ENCODE assay signal across 8 cellular contexts in genomic region chr17:29115906-29116651, GRCh38.
DNase-seq lines count a peak whose midpoint lies in the region; ATAC-seq and TF ChIP-seq lines count a peak whose summit lies in the region.

No MANE protein-coding gene starts in this region.

- no peak overlapping the region for H2AFZ ChIP-seq in smooth muscle cell (ENCODE audit: low read depth)

- peak; percentile 89 for DNase-seq in A172 (ENCODE audit: low spot score)
- DNase-seq in NCI-H2171 treated with DMSO at 0.1 percent for 48 hours (lab: John Stamatoyannopoulos, UW): peak; percentile 90
- DNase-seq in activated CD4-positive, alpha-beta T cell treated with anti-CD3 and anti-CD28 coated beads, Interleukin-2, amount 50 U/mL, for 1 hour: peak; percentile 27
- peak; percentile 61 for DNase-seq in fibroblast of mammary gland (ENCODE audit: low read depth)
- no peak for DNase-seq in smooth muscle cell (lab: John Stamatoyannopoulos, UW; ENCODE audit: unreplicated experiment)
- no peak for DNase-seq in heart left ventricle

- intact Hi-C loops in heart left ventricle (cut with DNase I): loop anchor here in 5 of 10 donors (2.0 to 5.0 kb wide), 2 partner anchors 151 to 389 kb away; partner anchors contain the start of genes NEK8 (in 1 of the 5) and TLCD1 (in 1 of the 5)

- no peak overlapping the region for H3K9ac ChIP-seq in smooth muscle cell (ENCODE audit: low read depth)

- H3K4me3 ChIP-seq in fibroblast of mammary gland (ENCODE audit: control insufficient read depth, low read depth, low read length) (no peak overlapping the region), smooth muscle cell (no peak overlapping the region), heart left ventricle (no peak overlapping the region)

- H3K27me3 ChIP-seq in smooth muscle cell (ENCODE audit: low read depth) (no peaks in the 10 kb centered on the region), heart left ventricle (no peaks in the 10 kb centered on the region)

- WGBS in smooth muscle cell (ENCODE audit: low lambda C conversion rate): 63% methylated on average over 15 of the region's 15 CpGs
- 67 to 71% (median 69%) methylated on average over 12 to 15 of the region's 15 CpGs for WGBS in heart left ventricle, 4 donors

- TF ChIP-seq CTCF in GM12873 (IDR thresholded peaks at IDR 0.05; ENCODE audit: insufficient read depth, low read depth, low read length, missing control alignments) (peak; percentile 68), fibroblast of mammary gland (conservative IDR thresholded peaks at IDR 0.05; ENCODE audit: control insufficient read depth, insufficient read depth, low read depth, low read length) (peak; percentile 59), smooth muscle cell (IDR thresholded peaks at IDR 0.05; ENCODE audit: borderline replicate concordance, insufficient read depth, poor library complexity, severe bottlenecking) (peak; percentile 37), heart left ventricle (IDR thresholded peaks at IDR 0.05) (peak in 4 of 12 donors; percentile 20 to 27 (median 24))

- no peaks in the 10 kb centered on the region for H3K4me1 ChIP-seq in smooth muscle cell (ENCODE audit: low read depth)
- peaks cover 15 to 49% (median 29%) of the 10 kb centered on the region in 12 donors for H3K4me1 ChIP-seq in heart left ventricle

- no peaks in the 10 kb centered on the region for H3K79me2 ChIP-seq in smooth muscle cell (ENCODE audit: low read depth)

- H3K36me3 ChIP-seq in smooth muscle cell (ENCODE audit: low read depth) (no peaks in the 10 kb centered on the region), heart left ventricle (peaks cover 0 to 90% (median 73%) of the 10 kb centered on the region in 9 donors)

- H3K4me2 ChIP-seq in smooth muscle cell: no peak overlapping the region

- H3K27ac ChIP-seq in smooth muscle cell (ENCODE audit: low read depth) (no peak overlapping the region), heart left ventricle (no peak overlapping the region)

- no peaks in the 10 kb centered on the region for H3F3A ChIP-seq in smooth muscle cell (ENCODE audit: low read depth)

- H3K9me3 ChIP-seq in smooth muscle cell (replicated peaks; ENCODE audit: low read depth): no peaks in the 10 kb centered on the region
- no peaks in the 10 kb centered on the region for H3K9me3 ChIP-seq in heart left ventricle

- H4K20me1 ChIP-seq in smooth muscle cell (ENCODE audit: low read depth): peaks cover 19% of the 10 kb centered on the region

- no peak for TF ChIP-seq POLR2A in heart left ventricle (IDR thresholded peaks at IDR 0.05)

- ATAC-seq in HG03039 (IDR thresholded peaks at IDR 0.05; ENCODE audit: unreplicated experiment) (no peak), heart left ventricle (no peak)

Comparison
In these comparisons a context has a peak if more than half of its experiments do, and no peak if none do; other contexts are left out.
1. DNase-seq: peak in A172 (single experiment), NCI-H2171 treated with DMSO at 0.1 percent for 48 hours (single experiment), activated CD4-positive, alpha-beta T cell treated with anti-CD3 and anti-CD28 coated beads, Interleukin-2, amount 50 U/mL, for 1 hour (single experiment) and fibroblast of mammary gland (single experiment); none in smooth muscle cell (single experiment) and heart left ventricle (0 of 5).